ENCODE assay signal across 1 cellular context in genomic region chr3:150733936-150734794, GRCh38.
TF ChIP-seq lines count a peak whose summit lies in the region.

No MANE protein-coding gene starts in this region.

TF ChIP-seq in liver, 16 proteins besides CTCF, POLR2A, EP300 and RAD21 (continued from another document):
- TF ChIP-seq ZBTB33 (IDR thresholded peaks at IDR 0.05) (no peak), REST (IDR thresholded peaks at IDR 0.05) (no peak), EGR1 (IDR thresholded peaks at IDR 0.05; ENCODE audit: low read depth in 2 of 2) (no peak), NR2F2 (IDR thresholded peaks at IDR 0.05) (no peak)
